ENCODE assay signal across 6 cellular contexts in the genomic region with DNA sequence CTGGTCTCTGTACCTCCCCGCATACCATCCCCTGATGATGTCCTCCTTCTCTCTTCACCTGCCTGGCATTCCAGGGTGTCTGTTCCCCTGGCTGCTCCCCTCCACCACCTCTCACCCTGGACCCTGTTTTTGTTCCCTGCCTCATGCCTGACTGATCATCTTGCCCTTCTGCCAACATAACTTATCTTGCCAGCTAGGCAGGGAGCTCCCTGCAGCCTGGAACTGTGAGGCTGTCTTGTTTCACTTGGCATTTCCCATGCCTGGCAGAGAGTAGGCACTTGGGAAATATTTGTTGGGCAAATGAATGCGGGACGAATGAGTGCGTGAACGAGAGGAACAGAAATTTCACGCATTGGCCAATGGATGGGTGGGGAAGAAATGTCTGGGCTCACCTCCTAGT. TPM values are rescaled to one million over a fixed set of nuclear protein-coding genes. Genes with fewer than 3 reads are reported as not detected.
"Had no signal": no experiment of that assay in that cellular context is flagged by ENCODE, and none has a peak within 500 bp of the region (broad histone marks: within the 10 kb centered on the region; RNA-seq: fewer than 3 reads in every experiment).

No MANE protein-coding gene starts in this region.

RNA-seq across cellular contexts. Expression of a gene that starts 7.3 kb away (rescaled TPM):
- total RNA-seq: HepG2, HT-29, HT1080 had no signal
- polyA plus RNA-seq: HepG2, IgD-negative memory B cell, IMR-90, K562 had no signal

RNA-seq across cellular contexts. Expression of a gene that starts 11.5 kb away (rescaled TPM):
- total RNA-seq: HepG2, HT-29, HT1080, IMR-90, K562 had no signal
- polyA plus RNA-seq: HepG2, IgD-negative memory B cell, IMR-90, K562 had no signal

RNA-seq across cellular contexts. Expression of a gene that starts 30.3 kb away (rescaled TPM):
- total RNA-seq: HepG2, HT-29, HT1080, IMR-90, K562 had no signal
- polyA plus RNA-seq: HepG2, IgD-negative memory B cell, IMR-90, K562 had no signal
